In the genomic region with DNA sequence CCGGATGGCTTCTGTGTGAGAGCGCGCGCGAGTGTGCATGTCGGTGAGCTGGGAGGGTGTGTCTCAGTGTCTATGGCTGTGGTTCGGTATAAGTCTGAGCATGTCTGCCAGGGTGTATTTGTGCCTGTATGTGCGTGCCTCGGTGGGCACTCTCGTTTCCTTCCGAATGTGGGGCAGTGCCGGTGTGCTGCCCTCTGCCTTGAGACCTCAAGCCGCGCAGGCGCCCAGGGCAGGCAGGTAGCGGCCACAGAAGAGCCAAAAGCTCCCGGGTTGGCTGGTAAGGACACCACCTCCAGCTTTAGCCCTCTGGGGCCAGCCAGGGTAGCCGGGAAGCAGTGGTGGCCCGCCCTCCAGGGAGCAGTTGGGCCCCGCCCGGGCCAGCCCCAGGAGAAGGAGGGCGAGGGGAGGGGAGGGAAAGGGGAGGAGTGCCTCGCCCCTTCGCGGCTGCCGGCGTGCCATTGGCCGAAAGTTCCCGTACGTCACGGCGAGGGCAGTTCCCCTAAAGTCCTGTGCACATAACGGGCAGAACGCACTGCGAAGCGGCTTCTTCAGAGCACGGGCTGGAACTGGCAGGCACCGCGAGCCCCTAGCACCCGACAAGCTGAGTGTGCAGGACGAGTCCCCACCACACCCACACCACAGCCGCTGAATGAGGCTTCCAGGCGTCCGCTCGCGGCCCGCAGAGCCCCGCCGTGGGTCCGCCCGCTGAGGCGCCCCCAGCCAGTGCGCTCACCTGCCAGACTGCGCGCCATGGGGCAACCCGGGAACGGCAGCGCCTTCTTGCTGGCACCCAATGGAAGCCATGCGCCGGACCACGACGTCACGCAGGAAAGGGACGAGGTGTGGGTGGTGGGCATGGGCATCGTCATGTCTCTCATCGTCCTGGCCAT, we compare ENCODE assay signal across 8 cellular contexts. TPM values are rescaled to one million over a fixed set of nuclear protein-coding genes. Genes with fewer than 3 reads are reported as not detected.
DNase-seq lines count a peak whose midpoint lies in the region; ATAC-seq lines count a peak whose summit lies in the region.

A gene (plus strand): TSS at position 530 of the 890 bp plus-strand sequence. CDS start 221 bp downstream, at position 751.

- H3K4me1 ChIP-seq in endocrine pancreas (ENCODE audit: control insufficient read depth, insufficient read depth, low read length) = no peaks in the 10 kb centered on the region

- H3K9me3 ChIP-seq in endocrine pancreas (ENCODE audit: control insufficient read depth, low read length) = no peaks in the 10 kb centered on the region

- H3K4me3 ChIP-seq in endocrine pancreas (ENCODE audit: control insufficient read depth, insufficient read depth, low read length) = peak within 1 kb of the TSS; percentile 84

- peak; percentile 96 for DNase-seq in AG08395 (ENCODE audit: low spot score)
- peak; percentile 97 for DNase-seq in NCI-H69 (lab: John Stamatoyannopoulos, UW)
- peak; percentile 70 for DNase-seq in activated CD8-positive, alpha-beta memory T cell treated with anti-CD3 and anti-CD28 coated beads, Interleukin-2, amount 50 U/mL, for 1 hour (ENCODE audit: extremely low read depth)
- DNase-seq in mesenteric fat pad (ENCODE audit: low spot score) = peak; percentile 97
- DNase-seq in stimulated activated CD8-positive, alpha-beta memory T cell treated with anti-CD3 and anti-CD28 coated beads, Interleukin-15, amount 100 ng/mL, for 1 hour (ENCODE audit: low read depth) = peak; percentile 76

- ATAC-seq in GM19035 (IDR thresholded peaks at IDR 0.05; ENCODE audit: unreplicated experiment) (peak; percentile 97), HG03280 (IDR thresholded peaks at IDR 0.05; ENCODE audit: unreplicated experiment) (peak; percentile 99)

- H3K36me3 ChIP-seq in endocrine pancreas (ENCODE audit: control insufficient read depth, insufficient read depth, low read length) = no peaks in the 10 kb centered on the region

- no peaks in the 10 kb centered on the region for H3K27me3 ChIP-seq in endocrine pancreas (ENCODE audit: control insufficient read depth, insufficient read depth, low read length)

- H3K9ac ChIP-seq in endocrine pancreas (ENCODE audit: control insufficient read depth, insufficient read depth, low read length) = peak within 1 kb of the TSS; percentile 15

RNA-seq across cellular contexts. Expression of the gene that starts here (rescaled TPM):
- 25.3 TPM for total RNA-seq in mesenteric fat pad

Comparison
In these comparisons a context has a peak if more than half of its experiments do, and no peak if none do; other contexts are left out.
1. Peak in every context shown above with its lines: DNase-seq, ATAC-seq and H3K4me3 ChIP-seq.